In genomic region chr19:58399903-58400637, GRCh38 we compare ENCODE assay signal across 1 cellular context.
TF ChIP-seq lines count a peak whose summit lies in the region.

No MANE protein-coding gene starts in this region.

TF ChIP-seq in K562, 482 proteins besides CTCF, POLR2A, EP300 and RAD21:
- TF ChIP-seq ZFP36 (IDR thresholded peaks at IDR 0.05; ENCODE audit: low read depth, low read length, partially characterized antibody), result peak; percentile 80
- TF ChIP-seq ZBTB1 (CRISPR knock-in tag; IDR thresholded peaks at IDR 0.05; ENCODE audit: borderline replicate concordance, low read depth), result no peak
